In genomic region chr12:122951979-122952892, GRCh38 we compare ENCODE assay signal across 8 cellular contexts. TPM values are rescaled to one million over a fixed set of nuclear protein-coding genes. Genes with fewer than 3 reads are reported as not detected.
DNase-seq lines count a peak whose midpoint lies in the region; ATAC-seq and TF ChIP-seq lines count a peak whose summit lies in the region.

No MANE protein-coding gene starts in this region.

- no peak overlapping the region for H3K4me3 Mint-ChIP-seq in activated CD4-positive, alpha-beta T cell treated with anti-CD3 and anti-CD28 coated beads, Interleukin-2, amount 10 ng/mL, durations not matched to agents 7 days and 5 days

- peak; percentile 91 for TF ChIP-seq CTCF in GM12874 (IDR thresholded peaks at IDR 0.05; ENCODE audit: insufficient read depth, low read depth, low read length)

- no peaks in the 10 kb centered on the region for H3K36me3 Mint-ChIP-seq in activated CD4-positive, alpha-beta T cell treated with anti-CD3 and anti-CD28 coated beads, Interleukin-2, amount 10 ng/mL, durations not matched to agents 7 days and 5 days (ENCODE audit: low read depth)

- POLR2A ChIA-PET in activated CD4-positive, alpha-beta T cell treated with anti-CD3 and anti-CD28 coated beads, Interleukin-2, amount 10 ng/mL, durations not matched to agents 7 days and 5 days (lab: Charles Lee) = no interaction called here

- peak; percentile 73 for ATAC-seq in HG02885 (IDR thresholded peaks at IDR 0.05; ENCODE audit: poor library complexity, unreplicated experiment)
- no peak for ATAC-seq in GM18520 (IDR thresholded peaks at IDR 0.05; ENCODE audit: unreplicated experiment)

- no peak overlapping the region for H3K27ac Mint-ChIP-seq in activated CD4-positive, alpha-beta T cell treated with anti-CD3 and anti-CD28 coated beads, Interleukin-2, amount 10 ng/mL, durations not matched to agents 7 days and 5 days

- CTCF ChIA-PET in activated CD4-positive, alpha-beta T cell treated with anti-CD3 and anti-CD28 coated beads, Interleukin-2, amount 10 ng/mL, durations not matched to agents 7 days and 5 days (lab: Charles Lee) = interaction anchor here (0.5 to 5.1 kb wide), 17 partner anchors 15 to 286 kb away, joined by 3 to 53 read pairs (median 3); partner anchors contain the start of genes MPHOSPH9 and MTRFR

- H3K9me3 Mint-ChIP-seq in activated CD4-positive, alpha-beta T cell treated with anti-CD3 and anti-CD28 coated beads, Interleukin-2, amount 10 ng/mL, durations not matched to agents 7 days and 5 days = no peaks in the 10 kb centered on the region

- no peaks in the 10 kb centered on the region for H3K27me3 Mint-ChIP-seq in activated CD4-positive, alpha-beta T cell treated with anti-CD3 and anti-CD28 coated beads, Interleukin-2, amount 10 ng/mL, durations not matched to agents 7 days and 5 days

- H3K4me1 Mint-ChIP-seq in activated CD4-positive, alpha-beta T cell treated with anti-CD3 and anti-CD28 coated beads, Interleukin-2, amount 10 ng/mL, durations not matched to agents 7 days and 5 days = peaks cover 14% of the 10 kb centered on the region

- DNase-seq in NCI-H345 (lab: John Stamatoyannopoulos, UW) (peak; percentile 49), dermis blood vessel endothelial cell (peak; percentile 90), lung microvascular endothelial cell (ENCODE audit: low read depth in 2 of 2) (peak; percentile 86 to 88)
- peak; percentile 78 for DNase-seq in activated CD4-positive, alpha-beta T cell treated with anti-CD3 and anti-CD28 coated beads, Interleukin-2, amount 10 ng/mL, durations not matched to agents 7 days and 5 days
- peak; percentile 56 for DNase-seq in stimulated activated CD8-positive, alpha-beta memory T cell treated with anti-CD3 and anti-CD28 coated beads, Interleukin-15, amount 100 ng/mL, for 1 hour (ENCODE audit: low read depth)

RNA-seq across cellular contexts. Expression of gene ABCB9, which starts 14.0 kb away (rescaled TPM):
- 1 to 10 TPM; 4.7 to 6.7 TPM for total RNA-seq in activated CD4-positive, alpha-beta T cell treated with anti-CD3 and anti-CD28 coated beads, Interleukin-2, amount 10 ng/mL, durations not matched to agents 7 days and 5 days
- total RNA-seq in dermis blood vessel endothelial cell (8.5 and 10.9 TPM in 2 replicates), lung microvascular endothelial cell (5.0 TPM in 2 replicates)

RNA-seq across cellular contexts. Expression of gene OGFOD2, which starts 22.8 kb away (rescaled TPM):
- total RNA-seq in activated CD4-positive, alpha-beta T cell treated with anti-CD3 and anti-CD28 coated beads, Interleukin-2, amount 10 ng/mL, durations not matched to agents 7 days and 5 days = 10 to 100 TPM; 25.3 to 25.9 TPM
- total RNA-seq in dermis blood vessel endothelial cell (10.4 and 11.4 TPM in 2 replicates), lung microvascular endothelial cell (7.2 and 9.1 TPM in 2 replicates)

RNA-seq across cellular contexts. Expression of gene ARL6IP4, which starts 28.2 kb away (rescaled TPM):
- 100 to 1,000 TPM; 160 to 180 TPM for total RNA-seq in activated CD4-positive, alpha-beta T cell treated with anti-CD3 and anti-CD28 coated beads, Interleukin-2, amount 10 ng/mL, durations not matched to agents 7 days and 5 days
- total RNA-seq in dermis blood vessel endothelial cell (213 and 267 TPM in 2 replicates), lung microvascular endothelial cell (145 and 160 TPM in 2 replicates)

RNA-seq across cellular contexts. Expression of gene VPS37B, which starts 56.3 kb away (rescaled TPM):
- 10 to 100 TPM; 23.0 to 23.7 TPM for total RNA-seq in activated CD4-positive, alpha-beta T cell treated with anti-CD3 and anti-CD28 coated beads, Interleukin-2, amount 10 ng/mL, durations not matched to agents 7 days and 5 days
- total RNA-seq in dermis blood vessel endothelial cell (19.6 and 21.2 TPM in 2 replicates), lung microvascular endothelial cell (9.1 and 9.6 TPM in 2 replicates)
